ENCODE assay signal across 20 cellular contexts in the genomic region with DNA sequence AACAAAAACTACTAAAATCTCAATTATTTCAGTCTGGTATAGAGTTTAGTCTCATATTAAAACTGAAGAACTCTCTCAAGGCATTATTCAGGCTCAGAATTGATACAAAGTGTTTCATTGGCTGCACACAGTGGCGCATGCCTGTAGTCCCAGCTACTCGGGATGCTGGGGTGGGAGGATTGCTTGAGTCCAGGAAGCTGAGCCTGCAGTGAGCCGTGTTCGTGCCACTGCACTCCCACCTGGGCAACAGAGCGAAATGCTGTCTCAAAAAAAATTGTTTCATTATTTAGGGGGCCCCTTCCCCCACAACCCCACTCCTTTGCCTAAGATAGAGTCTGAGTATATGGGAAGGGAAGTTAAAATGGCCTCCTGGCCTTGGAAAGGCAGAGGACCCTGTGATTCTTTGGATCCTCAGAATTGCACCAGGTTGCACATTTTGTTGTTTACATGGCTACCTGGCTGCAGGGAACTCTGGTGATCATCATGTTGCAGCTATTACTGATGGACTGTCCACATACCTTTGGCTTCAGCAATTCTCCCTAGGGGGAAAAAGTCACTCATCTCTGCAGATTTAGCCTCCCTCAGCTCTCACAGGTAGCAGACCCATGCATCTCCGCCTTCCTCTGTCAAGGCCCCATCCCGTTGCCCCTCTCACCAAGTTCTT. TPM values are rescaled to one million over a fixed set of nuclear protein-coding genes. Genes with fewer than 3 reads are reported as not detected.
A peak's percentile ranks its signal among the peaks of the same experiment; 100 is the strongest.
DNase-seq lines count a peak whose midpoint lies in the region; ATAC-seq and TF ChIP-seq lines count a peak whose summit lies in the region.
"Had no signal": no experiment of that assay in that cellular context is flagged by ENCODE, and none has a peak within 500 bp of the region (broad histone marks: within the 10 kb centered on the region; RNA-seq: fewer than 3 reads in every experiment).

No MANE protein-coding gene starts in this region.

- H3K4me3 Mint-ChIP-seq in mesothelial cell of epicardium (no peak overlapping the region), glutamatergic neuron (ENCODE audit: unreplicated experiment) (no peak overlapping the region)
- H3K4me3 Mint-ChIP-seq in stimulated activated memory B cell treated with anti-CD40 and anti-IgM and Interleukin-4, amounts not matched to agents 10 μg/mL and 1 μg/mL and 100 μg/mL, for 72 hours, result no peak overlapping the region
- H3K4me3 Mint-ChIP-seq: B cell; CD4-positive, CD25-positive, alpha-beta regulatory T cell; CD8-positive, alpha-beta T cell; GM23338; H9 had no signal

- H3K27me3 ChIP-seq in testis, result no peaks in the 10 kb centered on the region
- H3K27me3 ChIP-seq: BLaER1 had no signal

- no peak overlapping the region for H3K4me3 ChIP-seq in testis
- H3K4me3 ChIP-seq: BLaER1, GM12878, GM23338 had no signal

- H3K36me3 ChIP-seq in testis (ENCODE audit: low read depth, missing control alignments), result no peaks in the 10 kb centered on the region
- H3K36me3 ChIP-seq: BLaER1 had no signal

- TF ChIP-seq CTCF in mesothelial cell of epicardium (IDR thresholded peaks at IDR 0.05; ENCODE audit: unreplicated experiment) (no peak), testis (IDR thresholded peaks at IDR 0.05) (no peak), GM20000 (IDR thresholded peaks at IDR 0.05; ENCODE audit: extremely low read depth, missing control alignments) (no peak), glutamatergic neuron (IDR thresholded peaks at IDR 0.05; ENCODE audit: partially characterized antibody, unreplicated experiment) (no peak)

- H3K4me1 Mint-ChIP-seq in mesothelial cell of epicardium (peaks cover 16% of the 10 kb centered on the region), glutamatergic neuron (ENCODE audit: low read depth, unreplicated experiment) (no peaks in the 10 kb centered on the region)
- peaks cover 69% of the 10 kb centered on the region for H3K4me1 Mint-ChIP-seq in stimulated activated memory B cell treated with anti-CD40 and anti-IgM and Interleukin-4, amounts not matched to agents 10 μg/mL and 1 μg/mL and 100 μg/mL, for 72 hours
- H3K4me1 Mint-ChIP-seq: CD4-positive, CD25-positive, alpha-beta regulatory T cell; GM23338; H9 had no signal

- no peaks in the 10 kb centered on the region for H3K9me3 ChIP-seq in testis
- H3K9me3 ChIP-seq: BLaER1, Caco-2 had no signal

- DNase-seq in islet precursor cell (peak; percentile 73), mesothelial cell of epicardium (ENCODE audit: low spot score in 2 of 2, unreplicated experiment in 2 of 2) (no peak), testis (peak; percentile 66), T-helper 2 cell (no peak), GM20000 (ENCODE audit: low spot score) (no peak), glutamatergic neuron (no peak)
- DNase-seq: Caco-2; CD4-positive, CD25-positive, alpha-beta regulatory T cell; CD8-positive, alpha-beta T cell; DMS153; DND-41; H9 had no signal

- intact Hi-C loops in testis (cut with DNase I; ENCODE audit: low total_unique reads), result no loop called here

- H3K27me3 Mint-ChIP-seq in mesothelial cell of epicardium (ENCODE audit: low read depth) (no peaks in the 10 kb centered on the region), glutamatergic neuron (ENCODE audit: unreplicated experiment) (peaks cover 2% of the 10 kb centered on the region)
- H3K27me3 Mint-ChIP-seq in stimulated activated memory B cell treated with anti-CD40 and anti-IgM and Interleukin-4, amounts not matched to agents 10 μg/mL and 1 μg/mL and 100 μg/mL, for 72 hours, result no peaks in the 10 kb centered on the region
- H3K27me3 Mint-ChIP-seq: B cell; CD4-positive, CD25-positive, alpha-beta regulatory T cell had no signal

- H3K27ac Mint-ChIP-seq in mesothelial cell of epicardium, result peak overlapping the region; percentile 28
- H3K27ac Mint-ChIP-seq in stimulated activated memory B cell treated with anti-CD40 and anti-IgM and Interleukin-4, amounts not matched to agents 10 μg/mL and 1 μg/mL and 100 μg/mL, for 72 hours, result peak overlapping the region; percentile 95
- H3K27ac Mint-ChIP-seq in glutamatergic neuron (ENCODE audit: unreplicated experiment), result no peak overlapping the region
- H3K27ac Mint-ChIP-seq: B cell; CD4-positive, CD25-positive, alpha-beta regulatory T cell; CD8-positive, alpha-beta T cell; GM23338; H9 had no signal

- WGBS in testis, 2 donors, result 48 to 71% methylated on average over 6 to 7 of the region's 7 CpGs

- ATAC-seq in stimulated activated memory B cell treated with anti-CD40 and anti-IgM and Interleukin-4, amounts not matched to agents 10 μg/mL and 1 μg/mL and 100 μg/mL, for 72 hours, result no peak
- ATAC-seq in HG03439 (IDR thresholded peaks at IDR 0.05; ENCODE audit: unreplicated experiment), result no peak
- ATAC-seq: CD8-positive, alpha-beta T cell; GM12878; GM23338; HCT116 had no signal

- H3K36me3 Mint-ChIP-seq in mesothelial cell of epicardium, result no peaks in the 10 kb centered on the region
- H3K36me3 Mint-ChIP-seq in stimulated activated memory B cell treated with anti-CD40 and anti-IgM and Interleukin-4, amounts not matched to agents 10 μg/mL and 1 μg/mL and 100 μg/mL, for 72 hours, result no peaks in the 10 kb centered on the region
- H3K36me3 Mint-ChIP-seq in glutamatergic neuron (ENCODE audit: unreplicated experiment), result peaks cover 5% of the 10 kb centered on the region
- H3K36me3 Mint-ChIP-seq: CD4-positive, CD25-positive, alpha-beta regulatory T cell; CD8-positive, alpha-beta T cell had no signal

- H3K4me1 ChIP-seq in testis, result no peaks in the 10 kb centered on the region
- H3K4me1 ChIP-seq: BLaER1, Caco-2 had no signal

- no peak overlapping the region for H3K27ac ChIP-seq in testis
- H3K27ac ChIP-seq: BLaER1, C4-2B had no signal

- H3K9me3 Mint-ChIP-seq in mesothelial cell of epicardium (no peaks in the 10 kb centered on the region), glutamatergic neuron (ENCODE audit: unreplicated experiment) (no peaks in the 10 kb centered on the region)
- no peaks in the 10 kb centered on the region for H3K9me3 Mint-ChIP-seq in stimulated activated memory B cell treated with anti-CD40 and anti-IgM and Interleukin-4, amounts not matched to agents 10 μg/mL and 1 μg/mL and 100 μg/mL, for 72 hours
- H3K9me3 Mint-ChIP-seq: CD8-positive, alpha-beta T cell had no signal

- no peak for TF ChIP-seq POLR2A in testis (IDR thresholded peaks at IDR 0.05)

RNA-seq across cellular contexts. Expression of a gene that starts 19.2 kb away (rescaled TPM):
- total RNA-seq in mesothelial cell of epicardium (3.9 to 4.5 TPM (median 4.0 TPM) in 3 replicates), testis (1 to 10 TPM; 2.6 to 4.1 TPM), glutamatergic neuron (ENCODE audit: unreplicated experiment) (19.3 TPM)
- 4.8 TPM for polyA plus RNA-seq in testis (ENCODE audit: insufficient read depth, low read depth, low replicate concordance)
- total RNA-seq: CD4-positive, CD25-positive, alpha-beta regulatory T cell had no signal

Comparison
In these comparisons a context has a peak if more than half of its experiments do, and no peak if none do; other contexts are left out.
1. DNase-seq: peak in islet precursor cell (single experiment) and testis (single experiment); none in mesothelial cell of epicardium (0 of 2), T-helper 2 cell (0 of 5), GM20000 (single experiment) and glutamatergic neuron (single experiment).